Comparison of ENCODE assay signal across 10 cellular contexts in genomic region chr10:99938563-99938962, GRCh38.
DNase-seq lines count a peak whose midpoint lies in the region; ATAC-seq and TF ChIP-seq lines count a peak whose summit lies in the region.
"Had no signal": no experiment of that assay in that cellular context is flagged by ENCODE, and none has a peak within 500 bp of the region (broad histone marks: within the 10 kb centered on the region; RNA-seq: fewer than 3 reads in every experiment).

No MANE protein-coding gene starts in this region.

- H3K27me3 ChIP-seq in mucosa of stomach (ENCODE audit: control insufficient read depth, insufficient read depth, low read length) (no peaks in the 10 kb centered on the region), H9 (ENCODE audit: insufficient read depth, low read length) (no peaks in the 10 kb centered on the region)
- H3K27me3 ChIP-seq: upper lobe of left lung had no signal

- H3K14ac ChIP-seq in H9 (ENCODE audit: insufficient read depth, low read length): no peak overlapping the region

- H2BK15ac ChIP-seq in H9 (ENCODE audit: low read depth, low read length): no peak overlapping the region

- no peak overlapping the region for H3K4me2 ChIP-seq in H9 (ENCODE audit: insufficient read depth, insufficient read length, low read length)

- H3K9ac ChIP-seq in mucosa of stomach (ENCODE audit: low read length) (peak overlapping the region; percentile 32), H9 (ENCODE audit: extremely low read depth, insufficient read length, low read length) (no peak overlapping the region)

- H2BK20ac ChIP-seq in H9 (ENCODE audit: low read depth, low read length, poor library complexity, severe bottlenecking): no peak overlapping the region

- no peak overlapping the region for H2AK5ac ChIP-seq in H9 (ENCODE audit: insufficient read length, low read length)

- no peak overlapping the region for H3K27ac ChIP-seq in H9 (ENCODE audit: insufficient read length, low read depth, low read length)
- H3K27ac ChIP-seq: upper lobe of left lung had no signal

- H3K4me1 Mint-ChIP-seq in H9: peaks cover 3 to 6% of the 10 kb centered on the region in 2 experiments

- peaks cover 6 to 16% of the 10 kb centered on the region in 2 experiments; a peak in 4 of 5 replicates for H3K9me3 Mint-ChIP-seq in H9
- H3K9me3 Mint-ChIP-seq: activated T-helper 2 cell treated with anti-CD3 and anti-CD28 coated beads, Interferon-gamma antibody, Interleukin-2, Interleukin-4, amounts not matched to agents 10 μg/mL and 5 μg/mL and 100 μg/mL, durations not matched to agents 14 hours and 24 hours and 36 hours had no signal

- no peak overlapping the region for H4K5ac ChIP-seq in H9 (ENCODE audit: insufficient read length, low read depth, low read length)

- H3K23ac ChIP-seq in H9 (ENCODE audit: insufficient read length, low read depth, low read length): no peak overlapping the region

- H3K9me3 ChIP-seq in mucosa of stomach (ENCODE audit: control insufficient read depth, low read length): no peaks in the 10 kb centered on the region
- H3K9me3 ChIP-seq in H9 (ENCODE audit: control insufficient read depth, low read depth, low read length): no peaks in the 10 kb centered on the region
- H3K9me3 ChIP-seq: upper lobe of left lung had no signal

- no peaks in the 10 kb centered on the region for H3K36me3 ChIP-seq in mucosa of stomach (ENCODE audit: control insufficient read depth, insufficient read depth, low read length)
- H3K36me3 ChIP-seq: upper lobe of left lung had no signal

- H3K4me1 ChIP-seq in mucosa of stomach (ENCODE audit: control insufficient read depth, insufficient read depth, low read length) (peaks cover 31% of the 10 kb centered on the region), H9 (ENCODE audit: insufficient read depth, low read length) (no peaks in the 10 kb centered on the region)
- H3K4me1 ChIP-seq: upper lobe of left lung had no signal

- no peak overlapping the region for H4K91ac ChIP-seq in H9 (ENCODE audit: insufficient read length, low read depth, low read length)

- H2BK5ac ChIP-seq in H9 (ENCODE audit: insufficient read length, low read length): no peak overlapping the region

- H3K18ac ChIP-seq in H9 (ENCODE audit: insufficient read length, low read depth, low read length): no peak overlapping the region

- H3K23me2 ChIP-seq in H9 (ENCODE audit: insufficient read length, low read depth, low read length, poor library complexity, severe bottlenecking): no peaks in the 10 kb centered on the region

- H3K27ac Mint-ChIP-seq in H9: no peak overlapping the region; a peak in 1 of 7 replicates
- H3K27ac Mint-ChIP-seq: activated T-helper 2 cell treated with anti-CD3 and anti-CD28 coated beads, Interferon-gamma antibody, Interleukin-2, Interleukin-4, amounts not matched to agents 10 μg/mL and 5 μg/mL and 100 μg/mL, durations not matched to agents 14 hours and 24 hours and 36 hours had no signal

- H2BK120ac ChIP-seq in H9 (ENCODE audit: low read depth, low read length, poor library complexity, severe bottlenecking): no peak overlapping the region

- H3K56ac ChIP-seq in H9 (ENCODE audit: insufficient read length, low read depth, low read length): no peak overlapping the region

- H3K79me1 ChIP-seq in H9 (ENCODE audit: insufficient read depth, low read depth, low read length, poor library complexity, severe bottlenecking): no peaks in the 10 kb centered on the region

- no peaks in the 10 kb centered on the region for H3K27me3 Mint-ChIP-seq in H9 (ENCODE audit: low read depth)

- H3T11ph ChIP-seq in H9 (ENCODE audit: low read length): no peak overlapping the region

- no peak overlapping the region for H2AFZ ChIP-seq in H9 (ENCODE audit: low read length)

- H3K4me3 Mint-ChIP-seq in H9: no peak overlapping the region; a peak in 1 of 5 replicates

- no peak overlapping the region for H2BK12ac ChIP-seq in H9 (ENCODE audit: insufficient read length, low read depth, low read length)

- H3K4me3 ChIP-seq in mucosa of stomach (ENCODE audit: low read length): peak overlapping the region; percentile 1
- H3K4me3 ChIP-seq: upper lobe of left lung had no signal

- no peaks in the 10 kb centered on the region for H4K20me1 ChIP-seq in H9 (ENCODE audit: control insufficient read depth, insufficient read depth, insufficient read length)

- WGBS in H9 (ENCODE audit: extremely low coverage, insufficient read length, low lambda C conversion rate): no CpG with 5 or more reads among the region's 3 CpGs

- peak; percentile 70 for ATAC-seq in HG03521 (IDR thresholded peaks at IDR 0.05; ENCODE audit: unreplicated experiment)

- peaks cover 12 to 23% (median 18%) of the 10 kb centered on the region in 3 experiments for H3K36me3 Mint-ChIP-seq in H9 (ENCODE audit: insufficient read depth in 1 of 3, low read depth in 3 of 3)

- no peak overlapping the region for H4K8ac ChIP-seq in H9 (replicated peaks; ENCODE audit: insufficient read length, low read depth, low read length)

- DNase-seq in NCI-H2107 treated with DMSO at 0.1 percent for 48 hours (lab: John Stamatoyannopoulos, UW; ENCODE audit: unreplicated experiment) (peak; percentile 16), NCI-H2107 (lab: John Stamatoyannopoulos, UW) (no peak), H4 (ENCODE audit: low spot score) (peak; percentile 33), hepatic stellate cell (ENCODE audit: low spot score) (no peak), H9 (no peak), NCI-H1930 (lab: John Stamatoyannopoulos, UW) (no peak)
- DNase-seq: upper lobe of left lung had no signal

- TF ChIP-seq CTCF in H9 (conservative IDR thresholded peaks at IDR 0.05): no peak

- no peak overlapping the region for H3K4ac ChIP-seq in H9 (ENCODE audit: low read depth, low read length)

- no peaks in the 10 kb centered on the region for H3K79me2 ChIP-seq in H9 (ENCODE audit: insufficient read depth, low read length)

Comparison
In these comparisons a context has a peak if more than half of its experiments do, and no peak if none do; other contexts are left out.
1. DNase-seq: peak in NCI-H2107 treated with DMSO at 0.1 percent for 48 hours (single experiment) and H4 (single experiment); none in NCI-H2107 (single experiment), hepatic stellate cell (single experiment), H9 (single experiment) and NCI-H1930 (0 of 2).